ENCODE assay signal across 8 cellular contexts in genomic region chr2:112053917-112054846, GRCh38. TPM values are rescaled to one million over a fixed set of nuclear protein-coding genes. Genes with fewer than 3 reads are reported as not detected.
DNase-seq lines count a peak whose midpoint lies in the region; ATAC-seq and TF ChIP-seq lines count a peak whose summit lies in the region.

No MANE protein-coding gene starts in this region.

- TF ChIP-seq CTCF in uterus (IDR thresholded peaks at IDR 0.05): peak in 1 of 4 experiments; percentile 21

- H3K36me3 ChIP-seq in uterus: no peaks in the 10 kb centered on the region

- H3K4me1 ChIP-seq in right cardiac atrium (ENCODE audit: control insufficient read depth, insufficient read depth, low read length) (peaks cover 5% of the 10 kb centered on the region), uterus (peaks cover 3 to 9% of the 10 kb centered on the region in 2 donors)

- peaks cover 27% of the 10 kb centered on the region for H3K4me1 Mint-ChIP-seq in T-helper 17 cell

- peak overlapping the region; percentile 39 for H3K4me3 ChIP-seq in right cardiac atrium (ENCODE audit: low read length)
- H3K4me3 ChIP-seq in uterus: peak overlapping the region; percentile 63 to 66

- H3K27ac ChIP-seq in right cardiac atrium (ENCODE audit: low read length) (peak overlapping the region; percentile 83), uterus (peak overlapping the region; percentile 93 to 96)

- 2% methylated on average over 62 of the region's 62 CpGs for WGBS in right cardiac atrium

- no peaks in the 10 kb centered on the region for H3K9me3 ChIP-seq in T-helper 17 cell (ENCODE audit: control insufficient read depth, low read length, poor library complexity, severe bottlenecking)
- no peaks in the 10 kb centered on the region for H3K9me3 ChIP-seq in right cardiac atrium (ENCODE audit: control insufficient read depth, low read length)
- H3K9me3 ChIP-seq in uterus: no peaks in the 10 kb centered on the region

- TF ChIP-seq POLR2A in uterus (IDR thresholded peaks at IDR 0.05): peak in 1 of 2 donors; percentile 37

- peak overlapping the region; percentile 84 for H3K27ac Mint-ChIP-seq in T-helper 17 cell

- H3K4me3 Mint-ChIP-seq in T-helper 17 cell: peak overlapping the region; percentile 95

- H3K36me3 Mint-ChIP-seq in T-helper 17 cell (ENCODE audit: low read depth): peaks cover 7% of the 10 kb centered on the region

- H3K27me3 ChIP-seq in right cardiac atrium (ENCODE audit: control insufficient read depth, insufficient read depth) (no peaks in the 10 kb centered on the region), uterus (no peaks in the 10 kb centered on the region)

- H3K27me3 Mint-ChIP-seq in T-helper 17 cell: no peaks in the 10 kb centered on the region

- intact Hi-C loops in right cardiac atrium (cut with DNase I) (no loop called here), uterus (cut with DNase I; ENCODE audit: low total_unique reads) (no loop called here)

- DNase-seq in NCI-H187 (lab: John Stamatoyannopoulos, UW) (peak; percentile 73 to 83), T-helper 17 cell (peak; percentile 94 to 98 (median 98)), anterior cingulate cortex (lab: John Stamatoyannopoulos, UW) (peak; percentile 33 to 100 (median 98)), right cardiac atrium (peak; percentile 98 to 100 (median 99)), putamen (ENCODE audit: low spot score) (peak; percentile 97), uterus (peak; percentile 98 to 99)

- peak; percentile 35 for ATAC-seq in GM18499 (IDR thresholded peaks at IDR 0.05; ENCODE audit: insufficient read depth, unreplicated experiment)
- ATAC-seq in HG02885 (IDR thresholded peaks at IDR 0.05; ENCODE audit: poor library complexity, unreplicated experiment): peak; percentile 66
- peak; percentile 68 for ATAC-seq in T-helper 17 cell
- ATAC-seq in right cardiac atrium: peak; percentile 77 to 84

RNA-seq across cellular contexts. Expression of gene TMEM87B, which starts 0.9 kb away (rescaled TPM):
- total RNA-seq in T-helper 17 cell: 10 to 100 TPM; 16.3 to 23.1 TPM
- 10 to 100 TPM in 1 of 4 donors, 1 to 10 TPM in 3; 7.2 to 10.8 (median 9.7) TPM for total RNA-seq in right cardiac atrium
- polyA plus RNA-seq in right cardiac atrium: 4.4 TPM
- 10 to 100 TPM in 3 of 4 donors, 1 to 10 TPM in 1; 6.7 to 51.6 (median 27.0) TPM for total RNA-seq in uterus

Comparison
In these comparisons a context has a peak if more than half of its experiments do, and no peak if none do; other contexts are left out.
1. Peak in every context shown above with its lines: DNase-seq, ATAC-seq, H3K4me3 ChIP-seq and H3K27ac ChIP-seq.